Comparison of ENCODE assay signal across 1 cellular context in the genomic region with DNA sequence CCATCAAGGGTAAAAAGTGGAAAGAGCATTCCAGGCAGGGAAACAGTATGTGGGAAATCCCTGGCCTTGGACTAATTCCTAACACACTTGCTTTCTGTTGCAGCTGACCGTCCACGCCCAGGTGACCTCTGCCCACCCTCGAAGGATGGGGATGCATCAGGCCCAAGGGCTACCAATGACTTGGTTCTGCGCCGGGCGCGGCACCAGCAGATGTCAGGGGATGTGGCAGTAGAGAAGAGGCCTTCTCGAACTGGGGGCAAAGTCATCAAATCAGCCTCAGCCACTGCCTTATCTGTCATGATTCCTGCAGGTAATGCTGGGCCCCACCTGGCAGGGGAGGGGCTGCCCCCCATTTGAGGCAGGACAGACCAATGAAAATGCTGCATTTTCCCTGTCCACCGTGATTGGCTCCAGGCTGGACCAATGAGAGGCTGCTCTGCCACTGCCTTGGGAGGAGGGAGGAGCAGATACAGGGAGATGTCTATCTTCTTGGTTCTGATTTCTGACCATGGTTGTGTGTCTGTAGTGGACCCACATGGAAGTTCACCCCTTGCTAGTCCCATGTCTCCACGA.
A peak's percentile ranks its signal among the peaks of the same experiment; 100 is the strongest.
TF ChIP-seq lines count a peak whose summit lies in the region.

No MANE protein-coding gene starts in this region.

TF ChIP-seq in H1, 55 proteins besides CTCF, POLR2A, EP300 and RAD21:
- TF ChIP-seq CHD2 (IDR thresholded peaks at IDR 0.05; ENCODE audit: low read length) (peak; percentile 79), POU5F1 (IDR thresholded peaks at IDR 0.05; ENCODE audit: low read depth, low read length) (no peak), SP1 (IDR thresholded peaks at IDR 0.05; ENCODE audit: low read depth, low read length) (peak; percentile 91), CEBPB (IDR thresholded peaks at IDR 0.05; ENCODE audit: low read depth, low read length) (no peak), GTF2F1 (IDR thresholded peaks at IDR 0.05; ENCODE audit: borderline replicate concordance, low read depth, low read length) (no peak), SP2 (IDR thresholded peaks at IDR 0.05; ENCODE audit: low read length) (peak; percentile 40; the same call in 1 of the 2 replicates), CHD1 (IDR thresholded peaks at IDR 0.05; ENCODE audit: low read depth, low read length) (no peak), SIN3A (conservative IDR thresholded peaks at IDR 0.05 in 1 of 2, IDR thresholded peaks at IDR 0.05 in 1 of 2; ENCODE audit: low read depth in 1 of 2, low read length in 2 of 2) (no peak)
- TF ChIP-seq, protein P1, sequence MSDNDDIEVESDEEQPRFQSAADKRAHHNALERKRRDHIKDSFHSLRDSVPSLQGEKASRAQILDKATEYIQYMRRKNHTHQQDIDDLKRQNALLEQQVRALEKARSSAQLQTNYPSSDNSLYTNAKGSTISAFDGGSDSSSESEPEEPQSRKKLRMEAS (IDR thresholded peaks at IDR 0.05), result no peak
- TF ChIP-seq, protein P2, sequence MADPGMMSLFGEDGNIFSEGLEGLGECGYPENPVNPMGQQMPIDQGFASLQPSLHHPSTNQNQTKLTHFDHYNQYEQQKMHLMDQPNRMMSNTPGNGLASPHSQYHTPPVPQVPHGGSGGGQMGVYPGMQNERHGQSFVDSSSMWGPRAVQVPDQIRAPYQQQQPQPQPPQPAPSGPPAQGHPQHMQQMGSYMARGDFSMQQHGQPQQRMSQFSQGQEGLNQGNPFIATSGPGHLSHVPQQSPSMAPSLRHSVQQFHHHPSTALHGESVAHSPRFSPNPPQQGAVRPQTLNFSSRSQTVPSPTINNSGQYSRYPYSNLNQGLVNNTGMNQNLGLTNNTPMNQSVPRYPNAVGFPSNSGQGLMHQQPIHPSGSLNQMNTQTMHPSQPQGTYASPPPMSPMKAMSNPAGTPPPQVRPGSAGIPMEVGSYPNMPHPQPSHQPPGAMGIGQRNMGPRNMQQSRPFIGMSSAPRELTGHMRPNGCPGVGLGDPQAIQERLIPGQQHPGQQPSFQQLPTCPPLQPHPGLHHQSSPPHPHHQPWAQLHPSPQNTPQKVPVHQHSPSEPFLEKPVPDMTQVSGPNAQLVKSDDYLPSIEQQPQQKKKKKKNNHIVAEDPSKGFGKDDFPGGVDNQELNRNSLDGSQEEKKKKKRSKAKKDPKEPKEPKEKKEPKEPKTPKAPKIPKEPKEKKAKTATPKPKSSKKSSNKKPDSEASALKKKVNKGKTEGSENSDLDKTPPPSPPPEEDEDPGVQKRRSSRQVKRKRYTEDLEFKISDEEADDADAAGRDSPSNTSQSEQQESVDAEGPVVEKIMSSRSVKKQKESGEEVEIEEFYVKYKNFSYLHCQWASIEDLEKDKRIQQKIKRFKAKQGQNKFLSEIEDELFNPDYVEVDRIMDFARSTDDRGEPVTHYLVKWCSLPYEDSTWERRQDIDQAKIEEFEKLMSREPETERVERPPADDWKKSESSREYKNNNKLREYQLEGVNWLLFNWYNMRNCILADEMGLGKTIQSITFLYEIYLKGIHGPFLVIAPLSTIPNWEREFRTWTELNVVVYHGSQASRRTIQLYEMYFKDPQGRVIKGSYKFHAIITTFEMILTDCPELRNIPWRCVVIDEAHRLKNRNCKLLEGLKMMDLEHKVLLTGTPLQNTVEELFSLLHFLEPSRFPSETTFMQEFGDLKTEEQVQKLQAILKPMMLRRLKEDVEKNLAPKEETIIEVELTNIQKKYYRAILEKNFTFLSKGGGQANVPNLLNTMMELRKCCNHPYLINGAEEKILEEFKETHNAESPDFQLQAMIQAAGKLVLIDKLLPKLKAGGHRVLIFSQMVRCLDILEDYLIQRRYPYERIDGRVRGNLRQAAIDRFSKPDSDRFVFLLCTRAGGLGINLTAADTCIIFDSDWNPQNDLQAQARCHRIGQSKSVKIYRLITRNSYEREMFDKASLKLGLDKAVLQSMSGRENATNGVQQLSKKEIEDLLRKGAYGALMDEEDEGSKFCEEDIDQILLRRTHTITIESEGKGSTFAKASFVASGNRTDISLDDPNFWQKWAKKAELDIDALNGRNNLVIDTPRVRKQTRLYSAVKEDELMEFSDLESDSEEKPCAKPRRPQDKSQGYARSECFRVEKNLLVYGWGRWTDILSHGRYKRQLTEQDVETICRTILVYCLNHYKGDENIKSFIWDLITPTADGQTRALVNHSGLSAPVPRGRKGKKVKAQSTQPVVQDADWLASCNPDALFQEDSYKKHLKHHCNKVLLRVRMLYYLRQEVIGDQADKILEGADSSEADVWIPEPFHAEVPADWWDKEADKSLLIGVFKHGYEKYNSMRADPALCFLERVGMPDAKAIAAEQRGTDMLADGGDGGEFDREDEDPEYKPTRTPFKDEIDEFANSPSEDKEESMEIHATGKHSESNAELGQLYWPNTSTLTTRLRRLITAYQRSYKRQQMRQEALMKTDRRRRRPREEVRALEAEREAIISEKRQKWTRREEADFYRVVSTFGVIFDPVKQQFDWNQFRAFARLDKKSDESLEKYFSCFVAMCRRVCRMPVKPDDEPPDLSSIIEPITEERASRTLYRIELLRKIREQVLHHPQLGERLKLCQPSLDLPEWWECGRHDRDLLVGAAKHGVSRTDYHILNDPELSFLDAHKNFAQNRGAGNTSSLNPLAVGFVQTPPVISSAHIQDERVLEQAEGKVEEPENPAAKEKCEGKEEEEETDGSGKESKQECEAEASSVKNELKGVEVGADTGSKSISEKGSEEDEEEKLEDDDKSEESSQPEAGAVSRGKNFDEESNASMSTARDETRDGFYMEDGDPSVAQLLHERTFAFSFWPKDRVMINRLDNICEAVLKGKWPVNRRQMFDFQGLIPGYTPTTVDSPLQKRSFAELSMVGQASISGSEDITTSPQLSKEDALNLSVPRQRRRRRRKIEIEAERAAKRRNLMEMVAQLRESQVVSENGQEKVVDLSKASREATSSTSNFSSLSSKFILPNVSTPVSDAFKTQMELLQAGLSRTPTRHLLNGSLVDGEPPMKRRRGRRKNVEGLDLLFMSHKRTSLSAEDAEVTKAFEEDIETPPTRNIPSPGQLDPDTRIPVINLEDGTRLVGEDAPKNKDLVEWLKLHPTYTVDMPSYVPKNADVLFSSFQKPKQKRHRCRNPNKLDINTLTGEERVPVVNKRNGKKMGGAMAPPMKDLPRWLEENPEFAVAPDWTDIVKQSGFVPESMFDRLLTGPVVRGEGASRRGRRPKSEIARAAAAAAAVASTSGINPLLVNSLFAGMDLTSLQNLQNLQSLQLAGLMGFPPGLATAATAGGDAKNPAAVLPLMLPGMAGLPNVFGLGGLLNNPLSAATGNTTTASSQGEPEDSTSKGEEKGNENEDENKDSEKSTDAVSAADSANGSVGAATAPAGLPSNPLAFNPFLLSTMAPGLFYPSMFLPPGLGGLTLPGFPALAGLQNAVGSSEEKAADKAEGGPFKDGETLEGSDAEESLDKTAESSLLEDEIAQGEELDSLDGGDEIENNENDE (IDR thresholded peaks at IDR 0.05; ENCODE audit: insufficient replicate concordance, low read length), result no peak
